8 cellular contexts compared by ENCODE assay signal in genomic region chr11:17351510-17352176, GRCh38. TPM values are rescaled to one million over a fixed set of nuclear protein-coding genes. Genes with fewer than 3 reads are reported as not detected.
DNase-seq lines count a peak whose midpoint lies in the region; ATAC-seq lines count a peak whose summit lies in the region.

Gene NCR3LG1, plus strand, starts transcription at chr11:17351800. Its CDS starts 170 bp downstream, at chr11:17351970.

- DNase-seq in NCI-H2171 treated with DMSO at 0.1 percent for 48 hours (lab: John Stamatoyannopoulos, UW) (peak; percentile 43), NCI-H2171 (lab: John Stamatoyannopoulos, UW) (no peak), NCI-H526 treated with DMSO at 0.1 percent for 48 hours (lab: John Stamatoyannopoulos, UW) (peak; percentile 59), lung microvascular endothelial cell (ENCODE audit: low read depth in 2 of 2) (peak; percentile 48 to 66)
- peak; percentile 85 for DNase-seq in activated CD8-positive, alpha-beta memory T cell treated with anti-CD3 and anti-CD28 coated beads for 24 hours
- DNase-seq in effector CD4-positive, alpha-beta T cell: peak; percentile 63
- peak; percentile 55 to 72 for DNase-seq in stimulated activated CD4-positive, alpha-beta T cell treated with anti-CD3 and anti-CD28 coated beads, Interleukin-4, amount 100 ng/mL, for 4 hours

- no peak for ATAC-seq in HG02970 (IDR thresholded peaks at IDR 0.05; ENCODE audit: low FRiP score, unreplicated experiment)

RNA-seq across cellular contexts. Expression of gene NCR3LG1, which starts in this region (rescaled TPM):
- 0.20 and 0.87 TPM in 2 replicates for total RNA-seq in lung microvascular endothelial cell

Comparison
In these comparisons a context has a peak if more than half of its experiments do, and no peak if none do; other contexts are left out.
1. Peak in DNase-seq in lung microvascular endothelial cell; RNA of the gene not detected or under 1 TPM.